20 cellular contexts compared by ENCODE assay signal in the genomic region with DNA sequence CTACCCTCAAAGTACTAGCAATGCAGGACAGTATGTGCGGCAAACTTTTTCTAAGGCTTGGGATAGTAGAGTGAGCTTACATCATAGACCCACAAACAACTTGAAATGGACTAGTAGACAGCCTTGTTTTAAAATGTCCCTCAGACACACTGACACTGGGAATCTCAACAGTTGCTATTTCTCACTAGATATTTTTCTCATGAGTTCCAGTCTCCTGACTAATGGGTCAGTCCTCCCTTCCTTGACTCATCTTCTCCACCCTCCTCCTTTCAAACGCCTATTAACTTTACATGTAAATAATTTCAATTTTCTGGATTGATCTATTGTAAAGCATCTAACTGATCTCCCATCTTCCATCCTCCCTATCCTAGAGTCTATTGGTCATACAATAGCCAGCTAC.
DNase-seq lines count a peak whose midpoint lies in the region; ATAC-seq, FAIRE-seq and TF ChIP-seq lines count a peak whose summit lies in the region.
"Had no signal": no experiment of that assay in that cellular context is flagged by ENCODE, and none has a peak within 500 bp of the region (broad histone marks: within the 10 kb centered on the region; RNA-seq: fewer than 3 reads in every experiment).

No MANE protein-coding gene starts in this region.

- no peaks in the 10 kb centered on the region for H3K36me3 ChIP-seq in bronchial epithelial cell (ENCODE audit: control insufficient read depth, insufficient read depth, low read length)
- H3K36me3 ChIP-seq in keratinocyte (ENCODE audit: control insufficient read depth in 2 of 2, extremely low read depth in 1 of 2, insufficient read depth in 2 of 2, low read length in 2 of 2) = no peaks in the 10 kb centered on the region

- H3K9ac ChIP-seq in keratinocyte (ENCODE audit: control insufficient read depth, extremely low read depth, insufficient read depth, low read length) = no peak overlapping the region
- H3K9ac ChIP-seq: SK-N-SH had no signal

- no peaks in the 10 kb centered on the region for H3K79me2 ChIP-seq in keratinocyte (ENCODE audit: control insufficient read depth, insufficient read depth, low read length)

- H3K27ac ChIP-seq in keratinocyte (ENCODE audit: control insufficient read depth, insufficient read depth, low read length) = no peak overlapping the region
- H3K27ac ChIP-seq: A549, PC-9 had no signal

- ATAC-seq in HG02759 (IDR thresholded peaks at IDR 0.05; ENCODE audit: unreplicated experiment) = no peak
- no peak for ATAC-seq in HG02571 (IDR thresholded peaks at IDR 0.05; ENCODE audit: unreplicated experiment)
- ATAC-seq in GM19463 (IDR thresholded peaks at IDR 0.05; ENCODE audit: unreplicated experiment) = no peak
- ATAC-seq: A549, K562, Right ventricle myocardium inferior had no signal

- TF ChIP-seq CTCF in bronchial epithelial cell (IDR thresholded peaks at IDR 0.05; ENCODE audit: insufficient read depth, low read length, severe bottlenecking) = no peak
- no peak for TF ChIP-seq CTCF in keratinocyte (optimal IDR thresholded peaks at IDR 0.05 in 1 of 3, IDR thresholded peaks at IDR 0.05 in 1 of 3, conservative IDR thresholded peaks at IDR 0.05 in 1 of 3; ENCODE audit: extremely low read depth in 1 of 3, insufficient read depth in 2 of 3, low read length in 3 of 3)

- DNase-seq in AG20443 (ENCODE audit: low spot score) (peak; percentile 26), HT1080 (ENCODE audit: low read depth) (peak; percentile 44), bronchial epithelial cell (ENCODE audit: low read depth) (peak; percentile 29), keratinocyte (ENCODE audit: low read depth, low spot score) (no peak), activated gamma-delta T cell (lab: John Stamatoyannopoulos, UW) (no peak)
- DNase-seq: CD4-positive, CD25-positive, alpha-beta regulatory T cell; H7; NCI-H1436 treated with DMSO at 0.1 percent for 48 hours; NCI-H2029 treated with DMSO at 0.1 percent for 48 hours; NCI-H2171 treated with DMSO at 0.1 percent for 48 hours; NCI-H510A; NCI-H774; PC-9; SK-N-SH had no signal

- H3K27me3 ChIP-seq in bronchial epithelial cell (ENCODE audit: control insufficient read depth, insufficient read depth, low read length) = no peaks in the 10 kb centered on the region
- no peaks in the 10 kb centered on the region for H3K27me3 ChIP-seq in keratinocyte (ENCODE audit: control insufficient read depth, extremely low read depth, insufficient read depth, low read length)

- H3K9me1 ChIP-seq in keratinocyte (ENCODE audit: control insufficient read depth, extremely low read depth, insufficient read depth, low read length) = no peaks in the 10 kb centered on the region

- no peaks in the 10 kb centered on the region for H3K4me1 ChIP-seq in keratinocyte (ENCODE audit: control insufficient read depth, extremely low read depth, insufficient read depth, low read length)
- H3K4me1 ChIP-seq: A549 had no signal

- FAIRE-seq in bronchial epithelial cell (lab: Jason Lieb, UNC) (no peak), keratinocyte (lab: Jason Lieb, UNC) (peak; percentile 67)
- FAIRE-seq: A549, K562 had no signal

- no peaks in the 10 kb centered on the region for H3K9me3 ChIP-seq in keratinocyte (ENCODE audit: control insufficient read depth, low read depth, low read length)

- dilution Hi-C loops in keratinocyte (cut with MboI; ENCODE audit: extremely low pct_ligation_motif_present, low sequenced_read_pairs) = no loop called here

- H2AFZ ChIP-seq in keratinocyte (ENCODE audit: control insufficient read depth, low read length) = no peak overlapping the region
- H2AFZ ChIP-seq: PC-9 had no signal

- H4K20me1 ChIP-seq in keratinocyte (ENCODE audit: control insufficient read depth, extremely low read depth, insufficient read depth, low read length) = no peaks in the 10 kb centered on the region

- H3K4me3 ChIP-seq in bronchial epithelial cell (ENCODE audit: low read depth, low read length) (no peak overlapping the region), keratinocyte (ENCODE audit: control insufficient read depth in 2 of 3, extremely low read depth in 1 of 3, insufficient read depth in 2 of 3, low read depth in 1 of 3, low read length in 3 of 3) (no peak overlapping the region)
- H3K4me3 ChIP-seq: A549, K562, PC-9 had no signal

- no peak overlapping the region for H3K4me2 ChIP-seq in keratinocyte (ENCODE audit: control insufficient read depth, extremely low read depth, insufficient read depth, low read depth, low read length)
- H3K4me2 ChIP-seq: A549, PC-9, SK-N-SH had no signal

Comparison
In these comparisons a context has a peak if more than half of its experiments do, and no peak if none do; other contexts are left out.
1. DNase-seq: peak in AG20443 (single experiment), HT1080 (single experiment) and bronchial epithelial cell (single experiment); none in keratinocyte (single experiment) and activated gamma-delta T cell (single experiment).